Comparison of ENCODE assay signal across 8 cellular contexts in genomic region chr5:67209141-67209771, GRCh38. TPM values are rescaled to one million over a fixed set of nuclear protein-coding genes. Genes with fewer than 3 reads are reported as not detected.
DNase-seq lines count a peak whose midpoint lies in the region; ATAC-seq and TF ChIP-seq lines count a peak whose summit lies in the region.

No MANE protein-coding gene starts in this region.

- no peak for TF ChIP-seq POLR2A in adrenal gland (IDR thresholded peaks at IDR 0.05)

- H3K4me1 ChIP-seq in DOHH2 (ENCODE audit: control insufficient read depth, low read length) (peaks cover 52% of the 10 kb centered on the region), adrenal gland (replicated peaks in 1 of 2) (no peaks in the 10 kb centered on the region)

- H4K20me1 ChIP-seq in DOHH2 (ENCODE audit: control insufficient read depth, insufficient read depth, low read depth, low read length): no peaks in the 10 kb centered on the region

- H3F3A ChIP-seq in DOHH2 (ENCODE audit: control insufficient read depth, insufficient read depth): peaks cover 38% of the 10 kb centered on the region

- H3K27ac ChIP-seq in DOHH2 (ENCODE audit: low read depth, low read length) (no peak overlapping the region), adrenal gland (no peak overlapping the region)

- intact Hi-C loops in adrenal gland (cut with DNase I): loop anchor here (5.0 to 10.0 kb wide), 2 partner anchors 42 to 394 kb away; no protein-coding TSS in a partner anchor
- intact Hi-C loops in left cardiac atrium (cut with DNase I): loop anchor here (2.0 to 10.0 kb wide), 4 partner anchors 42 to 397 kb away; no protein-coding TSS in a partner anchor

- TF ChIP-seq CTCF in DOHH2 (IDR thresholded peaks at IDR 0.05; ENCODE audit: low read depth, low read length, poor library complexity, severe bottlenecking): peak; percentile 75
- TF ChIP-seq CTCF in adrenal gland (IDR thresholded peaks at IDR 0.05): peak; percentile 48 to 91 (median 80)

- 21 to 24% (median 22%) methylated on average over 11 of the region's 11 CpGs for WGBS in adrenal gland, 4 donors

- H3K4me3 ChIP-seq in DOHH2 (ENCODE audit: low read length) (no peak overlapping the region), adrenal gland (no peak overlapping the region)

- ATAC-seq in left cardiac atrium (peak; percentile 85 to 86), GM21423 (IDR thresholded peaks at IDR 0.05; ENCODE audit: unreplicated experiment) (no peak)

- no peaks in the 10 kb centered on the region for H3K9me2 ChIP-seq in DOHH2 (replicated peaks; ENCODE audit: control insufficient read depth, low read length)

- H3K79me2 ChIP-seq in DOHH2 (ENCODE audit: control insufficient read depth, low read length): peaks cover 3% of the 10 kb centered on the region

- H3K36me3 ChIP-seq in DOHH2 (ENCODE audit: control insufficient read depth, low read length): no peaks in the 10 kb centered on the region
- no peaks in the 10 kb centered on the region for H3K36me3 ChIP-seq in adrenal gland (replicated peaks in 1 of 2)

- H3K4me2 ChIP-seq in DOHH2 (ENCODE audit: low read length): peak overlapping the region; percentile 18

- peak; percentile 53 for DNase-seq in HCEC 1CT
- peak; percentile 82 for DNase-seq in NCI-H1694 (lab: John Stamatoyannopoulos, UW)
- peak; percentile 83 for DNase-seq in SW480 (ENCODE audit: low spot score)
- DNase-seq in adrenal gland: peak; percentile 77 to 86 (median 81)
- DNase-seq in left cardiac atrium: peak; percentile 33
- DNase-seq in renal cortical epithelial cell (ENCODE audit: low read depth): peak; percentile 80

- H3K9me3 ChIP-seq in DOHH2 (ENCODE audit: control insufficient read depth, insufficient read depth, low read length): no peaks in the 10 kb centered on the region
- H3K9me3 ChIP-seq in adrenal gland (replicated peaks in 1 of 3): no peaks in the 10 kb centered on the region

- H3K27me3 ChIP-seq in DOHH2 (ENCODE audit: control insufficient read depth, low read length): no peaks in the 10 kb centered on the region
- H3K27me3 ChIP-seq in adrenal gland: no peaks in the 10 kb centered on the region

RNA-seq across cellular contexts. Expression of gene CD180, which starts 12.7 kb away (rescaled TPM):
- total RNA-seq in adrenal gland: 1 to 10 TPM in 7 of 8 donors, under 1 TPM in 1; 0.79 to 3.6 (median 2.2) TPM
- polyA plus RNA-seq in adrenal gland: 1 to 10 TPM in 2 of 3 donors, under 1 TPM in 1; 0.37 to 1.3 (median 1.1) TPM
- 1 to 10 TPM in 1 of 2 donors, under 1 TPM in 1; 0.68 to 1.6 TPM for total RNA-seq in left cardiac atrium
- not detected in 2 replicates for total RNA-seq in renal cortical epithelial cell

Comparison
In these comparisons a context has a peak if more than half of its experiments do, and no peak if none do; other contexts are left out.
1. DNase-seq: peak in every context shown above with its lines; median percentile 83 in SW480; 82 in NCI-H1694; 81 in adrenal gland; 80 in renal cortical epithelial cell; 53 in HCEC 1CT; 33 in left cardiac atrium.